ENCODE assay signal across 1 cellular context in genomic region chr3:13427662-13428603, GRCh38.
TF ChIP-seq lines count a peak whose summit lies in the region.

No MANE protein-coding gene starts in this region.

TF ChIP-seq in SK-N-SH treated with all-trans-retinoic acid at 6 μM for 48 hours, 23 proteins besides CTCF, POLR2A, EP300 and RAD21 (continued from another document):
- TF ChIP-seq RARB (CRISPR knock-in tag; IDR thresholded peaks at IDR 0.05), result no peak
- TF ChIP-seq BACH2 (CRISPR knock-in tag; IDR thresholded peaks at IDR 0.05; ENCODE audit: borderline replicate concordance), result no peak
- no peak for TF ChIP-seq ZNF565 (CRISPR knock-in tag; conservative IDR thresholded peaks at IDR 0.05; ENCODE audit: low read depth)
- no peak for TF ChIP-seq SNAI2 (CRISPR knock-in tag; IDR thresholded peaks at IDR 0.05)
- no peak for TF ChIP-seq ZFP30 (CRISPR knock-in tag; IDR thresholded peaks at IDR 0.05)
